Comparison of ENCODE assay signal across 13 cellular contexts in the genomic region with DNA sequence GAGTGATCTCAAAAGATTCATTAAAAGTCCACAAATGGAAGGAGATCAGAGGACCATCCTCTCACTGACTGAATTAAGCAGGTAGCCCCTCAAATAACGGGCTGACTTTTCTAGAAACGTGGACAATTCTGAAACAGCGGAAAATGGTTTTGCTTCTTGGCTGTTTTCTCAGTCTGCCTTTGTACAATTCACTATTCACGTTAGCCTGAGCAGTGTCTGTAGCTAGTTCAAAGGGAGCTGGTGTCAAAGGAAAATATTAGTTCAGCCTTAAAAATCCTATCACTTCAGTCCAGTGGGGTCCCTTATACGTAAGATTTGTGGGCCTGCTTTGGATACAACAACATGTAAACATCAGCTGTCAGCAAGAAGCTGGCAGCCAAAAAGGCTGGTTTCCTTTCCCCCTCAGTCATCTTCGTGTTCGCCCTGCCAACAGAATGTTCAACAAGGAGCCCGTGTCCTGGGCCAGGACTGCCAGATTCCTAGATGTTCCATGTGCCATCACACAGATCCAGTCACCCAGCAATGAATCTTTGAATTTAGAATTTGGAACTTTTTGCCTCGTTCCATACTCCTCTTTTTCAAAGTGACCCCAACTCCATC. TPM values are rescaled to one million over a fixed set of nuclear protein-coding genes. Genes with fewer than 3 reads are reported as not detected.
DNase-seq lines count a peak whose midpoint lies in the region; ATAC-seq and TF ChIP-seq lines count a peak whose summit lies in the region.
"Had no signal": no experiment of that assay in that cellular context is flagged by ENCODE, and none has a peak within 500 bp of the region (broad histone marks: within the 10 kb centered on the region; RNA-seq: fewer than 3 reads in every experiment).

No MANE protein-coding gene starts in this region.

- H3K36me3 ChIP-seq in heart left ventricle (peaks cover 0 to 25% (median 15%) of the 10 kb centered on the region in 9 donors), lower lobe of right lung (no peaks in the 10 kb centered on the region), gastrocnemius medialis (peaks cover 0 to 17% of the 10 kb centered on the region in 2 donors), aorta (ENCODE audit: control insufficient read depth in 1 of 2, insufficient read depth in 2 of 2, low read length in 1 of 2) (peaks cover 6 to 12% of the 10 kb centered on the region in 2 donors)
- H3K36me3 ChIP-seq: HAP-1 had no signal

- H3K9me3 ChIP-seq in right cardiac atrium (ENCODE audit: control insufficient read depth, low read length) (no peaks in the 10 kb centered on the region), heart left ventricle (no peaks in the 10 kb centered on the region), lower lobe of right lung (no peaks in the 10 kb centered on the region), gastrocnemius medialis (no peaks in the 10 kb centered on the region), aorta (ENCODE audit: control insufficient read depth, low read length) (no peaks in the 10 kb centered on the region)
- H3K9me3 ChIP-seq: HAP-1 had no signal

- intact Hi-C loops in right cardiac atrium (cut with DNase I) = no loop called here
- intact Hi-C loops in heart left ventricle (cut with DNase I) = no loop called here
- intact Hi-C loops in lower lobe of right lung (cut with DNase I) = no loop called here
- intact Hi-C loops in gastrocnemius medialis (cut with DNase I; ENCODE audit: low total_unique reads) = no loop called here
- intact Hi-C loops in aorta (cut with DNase I) = no loop called here

- H3K9me3 Mint-ChIP-seq in T-helper 2 cell treated with Interferon-gamma antibody and Interleukin-4, amounts not matched to agents 5 μg/mL and 100 μg/mL, for 36 hours = peaks cover 10% of the 10 kb centered on the region

- DNase-seq in right cardiac atrium = peak in 2 of 3 donors; percentile 35 to 63
- DNase-seq in heart left ventricle = no peak
- DNase-seq in lower lobe of right lung = no peak
- peak in 1 of 2 donors; percentile 56 for DNase-seq in gastrocnemius medialis
- no peak for DNase-seq in aorta
- DNase-seq in T-helper 2 cell treated with Interferon-gamma antibody and Interleukin-4, amounts not matched to agents 5 μg/mL and 100 μg/mL, for 36 hours (ENCODE audit: low spot score) = no peak
- DNase-seq: DMS79, NCI-H187 treated with DMSO at 0.1 percent for 48 hours, NCI-H2171, NCI-H82 had no signal

- H3K36me3 Mint-ChIP-seq in T-helper 2 cell treated with Interferon-gamma antibody and Interleukin-4, amounts not matched to agents 5 μg/mL and 100 μg/mL, for 36 hours (ENCODE audit: low read depth) = no peaks in the 10 kb centered on the region

- peaks cover 2% of the 10 kb centered on the region for H3K4me1 Mint-ChIP-seq in T-helper 2 cell treated with Interferon-gamma antibody and Interleukin-4, amounts not matched to agents 5 μg/mL and 100 μg/mL, for 36 hours (ENCODE audit: low read depth)

- H3K27ac ChIP-seq in right cardiac atrium (ENCODE audit: low read length) = no peak overlapping the region
- H3K27ac ChIP-seq in heart left ventricle = peak overlapping the region in 2 of 12 donors; percentile 18 to 31
- H3K27ac ChIP-seq in lower lobe of right lung = peak overlapping the region; percentile 46
- peak overlapping the region; percentile 89 to 97 (median 94) for H3K27ac ChIP-seq in gastrocnemius medialis
- peak overlapping the region; percentile 52 to 67 for H3K27ac ChIP-seq in aorta (ENCODE audit: low read depth in 1 of 2, low read length in 2 of 2)

- WGBS in right cardiac atrium = 69% methylated on average over 9 of the region's 9 CpGs
- 75 to 82% (median 77%) methylated on average over 9 of the region's 9 CpGs for WGBS in heart left ventricle, 4 donors
- WGBS in aorta, 2 donors = 6 to 11% methylated on average over 9 of the region's 9 CpGs

- H3K27me3 ChIP-seq in right cardiac atrium (ENCODE audit: control insufficient read depth, insufficient read depth) = no peaks in the 10 kb centered on the region
- H3K27me3 ChIP-seq in heart left ventricle = no peaks in the 10 kb centered on the region
- H3K27me3 ChIP-seq in lower lobe of right lung (ENCODE audit: low read depth) = no peaks in the 10 kb centered on the region
- no peaks in the 10 kb centered on the region for H3K27me3 ChIP-seq in gastrocnemius medialis
- no peaks in the 10 kb centered on the region for H3K27me3 ChIP-seq in aorta (ENCODE audit: control insufficient read depth in 1 of 2, insufficient read depth in 2 of 2, low read length in 1 of 2)

- no peak overlapping the region for H3K4me3 Mint-ChIP-seq in T-helper 2 cell treated with Interferon-gamma antibody and Interleukin-4, amounts not matched to agents 5 μg/mL and 100 μg/mL, for 36 hours

- no peak overlapping the region for H3K27ac Mint-ChIP-seq in T-helper 2 cell treated with Interferon-gamma antibody and Interleukin-4, amounts not matched to agents 5 μg/mL and 100 μg/mL, for 36 hours

- H3K4me3 ChIP-seq in right cardiac atrium (ENCODE audit: low read length) (no peak overlapping the region), heart left ventricle (no peak overlapping the region), lower lobe of right lung (no peak overlapping the region), gastrocnemius medialis (no peak overlapping the region), aorta (ENCODE audit: low read length in 2 of 2) (no peak overlapping the region)
- H3K4me3 ChIP-seq: HAP-1 had no signal

- in situ Hi-C loops in gastrocnemius medialis (cut with MboI; ENCODE audit: low sequenced_read_pairs in 4 of 4) = no loop called here

- H3K27me3 Mint-ChIP-seq in T-helper 2 cell treated with Interferon-gamma antibody and Interleukin-4, amounts not matched to agents 5 μg/mL and 100 μg/mL, for 36 hours (ENCODE audit: low read depth) = peaks cover 2% of the 10 kb centered on the region

- ATAC-seq in right cardiac atrium (peak; percentile 20 to 22), heart left ventricle (no peak), lower lobe of right lung (no peak), gastrocnemius medialis (peak; percentile 43), aorta (ENCODE audit: low FRiP score) (no peak), HG03097 (IDR thresholded peaks at IDR 0.05; ENCODE audit: low FRiP score, unreplicated experiment) (no peak), HG02642 (IDR thresholded peaks at IDR 0.05; ENCODE audit: poor library complexity, unreplicated experiment) (no peak)

- TF ChIP-seq POLR2A in heart left ventricle (IDR thresholded peaks at IDR 0.05) = no peak
- TF ChIP-seq POLR2A in gastrocnemius medialis (IDR thresholded peaks at IDR 0.05) = no peak

- TF ChIP-seq CTCF in heart left ventricle (IDR thresholded peaks at IDR 0.05) = no peak
- TF ChIP-seq CTCF in lower lobe of right lung (IDR thresholded peaks at IDR 0.05) = no peak
- TF ChIP-seq CTCF in gastrocnemius medialis (IDR thresholded peaks at IDR 0.05 in 4 of 5, conservative IDR thresholded peaks at IDR 0.05 in 1 of 5) = no peak

- peaks cover 3% of the 10 kb centered on the region for H3K4me1 ChIP-seq in right cardiac atrium (ENCODE audit: control insufficient read depth, insufficient read depth, low read length)
- peaks cover 0 to 89% (median 40%) of the 10 kb centered on the region in 12 donors for H3K4me1 ChIP-seq in heart left ventricle
- H3K4me1 ChIP-seq in lower lobe of right lung = peaks cover 90% of the 10 kb centered on the region
- peaks cover 97 to 98% of the 10 kb centered on the region in 2 donors for H3K4me1 ChIP-seq in gastrocnemius medialis
- H3K4me1 ChIP-seq in aorta (ENCODE audit: control insufficient read depth in 1 of 2, insufficient read depth in 2 of 2, low read length in 2 of 2) = peaks cover 15 to 31% of the 10 kb centered on the region in 2 donors

RNA-seq across cellular contexts. Expression of gene LMCD1, which starts 19.3 kb away (rescaled TPM):
- total RNA-seq in right cardiac atrium (10 to 100 TPM; 45.6 to 57.8 (median 55.4) TPM), heart left ventricle (100 to 1,000 TPM in 1 of 9 donors, 10 to 100 TPM in 8; 36.8 to 382 (median 54.6) TPM), lower lobe of right lung (93.6 TPM), gastrocnemius medialis (100 to 1,000 TPM in 3 of 4 donors, 10 to 100 TPM in 1; 96.0 to 581 (median 167) TPM), aorta (1,000 to 10,000 TPM in 1 of 2 donors, 100 to 1,000 TPM in 1; 192 to 1,289 TPM)
- polyA plus RNA-seq in right cardiac atrium (43.4 TPM), heart left ventricle (100 to 1,000 TPM in 1 of 2 donors, 10 to 100 TPM in 1; 34.9 to 661 TPM), aorta (100 to 1,000 TPM; 347 to 416 TPM)

Comparison
In these comparisons a context has a peak if more than half of its experiments do, and no peak if none do; other contexts are left out.
1. ATAC-seq: peak in right cardiac atrium (2 of 2) and gastrocnemius medialis (2 of 2); none in heart left ventricle (0 of 4), lower lobe of right lung (0 of 2), aorta (single experiment), HG03097 (single experiment) and HG02642 (single experiment).
2. DNase-seq: peak in right cardiac atrium (2 of 3); none in heart left ventricle (0 of 5), lower lobe of right lung (single experiment), aorta (0 of 2) and T-helper 2 cell treated with Interferon-gamma antibody and Interleukin-4, amounts not matched to agents 5 μg/mL and 100 μg/mL, for 36 hours (single experiment).